ENCODE assay signal across 8 cellular contexts in genomic region chr16:87550510-87550961, GRCh38. TPM values are rescaled to one million over a fixed set of nuclear protein-coding genes. Genes with fewer than 3 reads are reported as not detected.
DNase-seq lines count a peak whose midpoint lies in the region; ATAC-seq and TF ChIP-seq lines count a peak whose summit lies in the region.

No MANE protein-coding gene starts in this region.

- H3K27ac ChIP-seq in RWPE2 (ENCODE audit: poor library complexity, severe bottlenecking) (no peak overlapping the region), right cardiac atrium (ENCODE audit: low read length) (no peak overlapping the region)

- H3K36me3 ChIP-seq in RWPE2 (ENCODE audit: low read depth) = no peaks in the 10 kb centered on the region

- intact Hi-C loops in right cardiac atrium (cut with DNase I) = no loop called here

- peak; percentile 77 for DNase-seq in GM10266 (ENCODE audit: extremely low spot score)
- no peak for DNase-seq in RWPE2 (ENCODE audit: low spot score)
- peak; percentile 60 for DNase-seq in activated naive CD4-positive, alpha-beta T cell treated with anti-CD3 and anti-CD28 coated beads, Interleukin-2, amount 50 U/mL, for 16 hours
- DNase-seq in right cardiac atrium = peak in 2 of 3 donors; percentile 81 to 82
- DNase-seq in stimulated activated CD4-positive, alpha-beta T cell treated with anti-CD3 and anti-CD28 coated beads, Interleukin-4, amount 100 ng/mL, for 24 hours = peak; percentile 61
- no peak for DNase-seq in NCI-H1105 (lab: John Stamatoyannopoulos, UW)
- no peak for DNase-seq in DMS153 (lab: John Stamatoyannopoulos, UW)
- DNase-seq in NCI-H226 = no peak

- H3K9me3 ChIP-seq in RWPE2 (ENCODE audit: severe bottlenecking) (no peaks in the 10 kb centered on the region), right cardiac atrium (ENCODE audit: control insufficient read depth, low read length) (no peaks in the 10 kb centered on the region)

- H3K4me1 ChIP-seq in RWPE2 (ENCODE audit: insufficient read depth, poor library complexity, severe bottlenecking) = no peaks in the 10 kb centered on the region
- no peaks in the 10 kb centered on the region for H3K4me1 ChIP-seq in right cardiac atrium (ENCODE audit: control insufficient read depth, insufficient read depth, low read length)

- H3K4me3 ChIP-seq in RWPE2 (ENCODE audit: severe bottlenecking) = no peak overlapping the region
- H3K4me3 ChIP-seq in right cardiac atrium (ENCODE audit: low read length) = no peak overlapping the region

- ATAC-seq in RWPE2 (ENCODE audit: low read depth) (no peak), right cardiac atrium (peak; percentile 24 to 34)

- H3K27me3 ChIP-seq in RWPE2 (ENCODE audit: insufficient read depth, poor library complexity, severe bottlenecking) (no peaks in the 10 kb centered on the region), right cardiac atrium (ENCODE audit: control insufficient read depth, insufficient read depth) (no peaks in the 10 kb centered on the region)

- TF ChIP-seq CTCF in GM10266 (IDR thresholded peaks at IDR 0.05; ENCODE audit: control insufficient read depth, insufficient read depth, low read depth, missing control alignments) = peak; percentile 90
- TF ChIP-seq CTCF in RWPE2 (IDR thresholded peaks at IDR 0.05; ENCODE audit: poor library complexity, severe bottlenecking) = peak; percentile 90

- WGBS in right cardiac atrium = 52% methylated on average over 28 of the region's 28 CpGs

RNA-seq across cellular contexts. Expression of gene JPH3, which starts 51.8 kb away (rescaled TPM):
- total RNA-seq in right cardiac atrium = under 1 TPM; 0.09 to 0.32 (median 0.21) TPM
- polyA plus RNA-seq in right cardiac atrium = 0.11 TPM

RNA-seq across cellular contexts. Expression of gene ZCCHC14, which starts 57.7 kb away (rescaled TPM):
- total RNA-seq in right cardiac atrium = 10 to 100 TPM; 21.9 to 29.4 (median 23.0) TPM
- polyA plus RNA-seq in right cardiac atrium = 11.1 TPM

Comparison
In these comparisons a context has a peak if more than half of its experiments do, and no peak if none do; other contexts are left out.
1. DNase-seq: peak in GM10266 (single experiment), activated naive CD4-positive, alpha-beta T cell treated with anti-CD3 and anti-CD28 coated beads, Interleukin-2, amount 50 U/mL, for 16 hours (single experiment), right cardiac atrium (2 of 3) and stimulated activated CD4-positive, alpha-beta T cell treated with anti-CD3 and anti-CD28 coated beads, Interleukin-4, amount 100 ng/mL, for 24 hours (single experiment); none in RWPE2 (single experiment), NCI-H1105 (single experiment), DMS153 (single experiment) and NCI-H226 (single experiment).